In genomic region chr2:58240595-58240937, GRCh38 we compare ENCODE assay signal across 8 cellular contexts. TPM values are rescaled to one million over a fixed set of nuclear protein-coding genes. Genes with fewer than 3 reads are reported as not detected.
A peak's percentile ranks its signal among the peaks of the same experiment; 100 is the strongest.
DNase-seq lines count a peak whose midpoint lies in the region; ATAC-seq and TF ChIP-seq lines count a peak whose summit lies in the region.

No MANE protein-coding gene starts in this region.

- H3K4me3 Mint-ChIP-seq in CD4-positive, alpha-beta T cell: peak overlapping the region; percentile 94

- peak overlapping the region; percentile 81 for H3K9ac ChIP-seq in GM23248
- H3K9ac ChIP-seq in mucosa of stomach (ENCODE audit: low read length): peak overlapping the region; percentile 93

- H3K4me1 Mint-ChIP-seq in CD4-positive, alpha-beta T cell (ENCODE audit: low read depth): peaks cover 39% of the 10 kb centered on the region

- no peaks in the 10 kb centered on the region for H3K9me3 ChIP-seq in CD4-positive, alpha-beta T cell (ENCODE audit: control insufficient read depth, low read length)
- H3K9me3 ChIP-seq in GM23248 (ENCODE audit: low read depth) (no peaks in the 10 kb centered on the region), mucosa of stomach (ENCODE audit: control insufficient read depth, low read length) (no peaks in the 10 kb centered on the region)

- intact Hi-C loops in CD4-positive, alpha-beta T cell (cut with DNase I, micrococcal nuclease): loop anchor here in 1 of 2 experiments (5.0 kb wide), 1 partner anchor 193 kb away; the partner anchor contains the start of gene VRK2
- intact Hi-C loops in dorsolateral prefrontal cortex (cut with DNase I): loop anchor here (5.0 to 10.0 kb wide), 5 partner anchors 54 to 356 kb away; no protein-coding TSS in a partner anchor

- H3K79me2 ChIP-seq in GM23248 (ENCODE audit: insufficient read depth): peaks cover 49% of the 10 kb centered on the region

- POLR2A ChIA-PET in CD4-positive, alpha-beta T cell (lab: Charles Lee): no interaction called here

- H3F3A ChIP-seq in GM23248 (ENCODE audit: insufficient read depth): no peaks in the 10 kb centered on the region

- H3K27me3 Mint-ChIP-seq in CD4-positive, alpha-beta T cell: no peaks in the 10 kb centered on the region

- H3K4me2 ChIP-seq in GM23248 (ENCODE audit: unreplicated experiment): peak overlapping the region; percentile 91

- H3K27ac Mint-ChIP-seq in CD4-positive, alpha-beta T cell: peak overlapping the region; percentile 70

- H3K4me3 ChIP-seq in GM23248: peak overlapping the region; percentile 92
- H3K4me3 ChIP-seq in dorsolateral prefrontal cortex: peak overlapping the region; percentile 66 to 99 (median 88)
- H3K4me3 ChIP-seq in mucosa of stomach (ENCODE audit: low read length): peak overlapping the region; percentile 90

- in situ Hi-C loops in GM23248 (cut with MboI): no loop called here

- H3K27ac ChIP-seq in CD4-positive, alpha-beta T cell (ENCODE audit: low read depth, low read length): no peak overlapping the region
- H3K27ac ChIP-seq in GM23248 (no peak overlapping the region), dorsolateral prefrontal cortex (peak overlapping the region in 57 of 59 donors; percentile 77 to 96 (median 91))

- DNase-seq in CD4-positive, alpha-beta T cell: no peak
- DNase-seq in GM23248 (no peak), NCI-H774 (lab: John Stamatoyannopoulos, UW) (peak; percentile 28), dorsolateral prefrontal cortex (no peak), mesenteric fat pad (ENCODE audit: low spot score) (no peak), retina (no peak)

- CTCF ChIA-PET in CD4-positive, alpha-beta T cell (lab: Charles Lee): no interaction called here

- WGBS in GM23248 (ENCODE audit: low coverage in 1 of 2, low lambda C conversion rate in 2 of 2, missing lambda C conversion rate in 2 of 2), 2 experiments: 13 to 14% methylated on average over 8 of the region's 8 CpGs

- peaks cover 8% of the 10 kb centered on the region for H3K36me3 Mint-ChIP-seq in CD4-positive, alpha-beta T cell (ENCODE audit: low read depth)

- no peak for TF ChIP-seq CTCF in CD4-positive, alpha-beta T cell (IDR thresholded peaks at IDR 0.05)
- TF ChIP-seq CTCF in dorsolateral prefrontal cortex (IDR thresholded peaks at IDR 0.05 in 54 of 56, conservative IDR thresholded peaks at IDR 0.05 in 2 of 56; ENCODE audit: low read depth in 1 of 56, partially characterized antibody in 56 of 56): no peak

- H2AFZ ChIP-seq in GM23248: peak overlapping the region; percentile 99

- no peaks in the 10 kb centered on the region for H3K27me3 ChIP-seq in CD4-positive, alpha-beta T cell (ENCODE audit: control insufficient read depth, insufficient read depth, low read length)
- H3K27me3 ChIP-seq in GM23248 (replicated peaks; ENCODE audit: insufficient read depth): no peaks in the 10 kb centered on the region
- no peaks in the 10 kb centered on the region for H3K27me3 ChIP-seq in dorsolateral prefrontal cortex
- peaks cover 7% of the 10 kb centered on the region for H3K27me3 ChIP-seq in mucosa of stomach (ENCODE audit: control insufficient read depth, insufficient read depth, low read length)

- H3K36me3 ChIP-seq in GM23248 (ENCODE audit: low read depth): no peaks in the 10 kb centered on the region
- H3K36me3 ChIP-seq in mucosa of stomach (ENCODE audit: control insufficient read depth, insufficient read depth, low read length): no peaks in the 10 kb centered on the region

- no peaks in the 10 kb centered on the region for H3K9me2 ChIP-seq in GM23248 (ENCODE audit: insufficient read depth)

- ATAC-seq in CD4-positive, alpha-beta T cell (ENCODE audit: poor library complexity): no peak
- ATAC-seq in HG03039 (IDR thresholded peaks at IDR 0.05; ENCODE audit: unreplicated experiment): no peak

- H3K4me1 ChIP-seq in GM23248 (ENCODE audit: insufficient read depth) (0 out of 2 replicates have a peak, but pooled peaks cover 6% of the 10 kb centered on the region), mucosa of stomach (ENCODE audit: control insufficient read depth, insufficient read depth, low read length) (peaks cover 7% of the 10 kb centered on the region)

- H4K20me1 ChIP-seq in GM23248 (ENCODE audit: insufficient read depth): no peaks in the 10 kb centered on the region

- H3K9me3 Mint-ChIP-seq in CD4-positive, alpha-beta T cell: no peaks in the 10 kb centered on the region

RNA-seq across cellular contexts. Expression of gene FANCL, which starts 0.6 kb away (rescaled TPM):
- 1 to 10 TPM; 4.6 to 5.5 TPM for total RNA-seq in CD4-positive, alpha-beta T cell
- total RNA-seq in GM23248 (2014; rRNA removed; shearing (Covaris generic)): 10.4 and 15.0 TPM in 2 replicates
- polyA plus RNA-seq in GM23248 (2016; fragmentation: Nextera tagmentation; extraction: Ambion mirVana): 12.6 and 14.5 TPM in 2 replicates
- total RNA-seq in dorsolateral prefrontal cortex: 10 to 100 TPM; 24.2 to 88.8 (median 42.6) TPM
- 12.8 TPM for total RNA-seq in mesenteric fat pad

Comparison
In these comparisons a context has a peak if more than half of its experiments do, and no peak if none do; other contexts are left out.
1. H3K27ac ChIP-seq: peak in dorsolateral prefrontal cortex (57 of 59); none in CD4-positive, alpha-beta T cell (single experiment) and GM23248 (single experiment).
2. Peak in every context shown above with its lines, with median percentiles within 50 percentile points of each other: H3K4me3 ChIP-seq.